ENCODE assay signal across 8 cellular contexts in the genomic region with DNA sequence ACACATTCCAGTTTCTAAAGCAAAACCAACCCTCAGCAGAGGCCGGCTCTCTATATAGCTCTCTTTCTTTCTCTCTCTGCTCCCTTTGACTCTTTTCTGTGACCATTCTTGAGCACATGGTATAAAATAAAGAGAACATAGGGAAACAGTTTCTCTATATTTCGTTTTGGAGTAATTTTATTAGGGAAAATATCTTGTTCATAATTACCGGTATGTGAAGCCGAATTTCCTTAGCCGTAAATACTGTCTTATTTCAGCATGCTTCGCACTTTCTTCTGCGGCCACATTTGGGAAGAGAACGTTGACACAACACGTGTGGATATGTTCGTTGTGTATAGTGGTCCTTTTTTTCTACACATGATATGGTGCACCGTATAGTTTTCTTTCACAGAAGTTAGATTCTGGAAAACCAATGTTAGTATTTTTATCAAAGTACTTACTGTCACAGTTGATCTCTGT. TPM values are rescaled to one million over a fixed set of nuclear protein-coding genes. Genes with fewer than 3 reads are reported as not detected.
DNase-seq lines count a peak whose midpoint lies in the region; ATAC-seq and TF ChIP-seq lines count a peak whose summit lies in the region.

No MANE protein-coding gene starts in this region.

- peaks cover 21% of the 10 kb centered on the region for H3K4me1 ChIP-seq in suprapubic skin

- no peak for DNase-seq in T-helper 2 cell treated with Interferon-gamma antibody and Interleukin-4, amounts not matched to agents 5 μg/mL and 100 μg/mL, for 36 hours (ENCODE audit: low spot score)
- DNase-seq in T-helper 2 cell (no peak), immature natural killer cell (no peak), suprapubic skin (ENCODE audit: low spot score in 2 of 2) (no peak), dedifferentiated amniotic fluid mesenchymal stem cell (ENCODE audit: extremely low spot score) (no peak)
- no peak for DNase-seq in activated CD8-positive, alpha-beta T cell treated with anti-CD3 and anti-CD28 coated beads, Interleukin-2, amount 10 ng/mL, durations not matched to agents 7 days and 5 days

- 65% methylated on average over 11 of the region's 11 CpGs for WGBS in suprapubic skin

- peaks cover 54% of the 10 kb centered on the region for H3K27me3 ChIP-seq in suprapubic skin

- no peaks in the 10 kb centered on the region for H3K36me3 ChIP-seq in suprapubic skin

- H3K4me3 ChIP-seq in suprapubic skin, result peak overlapping the region; percentile 65

- no peak for ATAC-seq in activated CD8-positive, alpha-beta T cell treated with anti-CD3 and anti-CD28 coated beads, Interleukin-2, amount 10 ng/mL, durations not matched to agents 7 days and 5 days
- ATAC-seq in HG03025 (IDR thresholded peaks at IDR 0.05; ENCODE audit: low FRiP score, unreplicated experiment) (no peak), GM21423 (IDR thresholded peaks at IDR 0.05; ENCODE audit: unreplicated experiment) (no peak)

- CTCF ChIA-PET in activated CD8-positive, alpha-beta T cell treated with anti-CD3 and anti-CD28 coated beads, Interleukin-2, amount 10 ng/mL, durations not matched to agents 7 days and 5 days (lab: Charles Lee), result interaction anchor here (0.8 to 2.9 kb wide), 8 partner anchors 10 to 398 kb away, joined by 3 to 16 read pairs (median 5); no protein-coding TSS in a partner anchor

- no peak for TF ChIP-seq EP300 in suprapubic skin (IDR thresholded peaks at IDR 0.05)

- H3K9me3 Mint-ChIP-seq in T-helper 2 cell treated with Interferon-gamma antibody and Interleukin-4, amounts not matched to agents 5 μg/mL and 100 μg/mL, for 36 hours, result no peaks in the 10 kb centered on the region
- no peaks in the 10 kb centered on the region for H3K9me3 Mint-ChIP-seq in activated CD8-positive, alpha-beta T cell treated with anti-CD3 and anti-CD28 coated beads, Interleukin-2, amount 10 ng/mL, durations not matched to agents 7 days and 5 days (ENCODE audit: insufficient read depth)
- H3K9me3 Mint-ChIP-seq in immature natural killer cell, result peaks cover 0 to 2% (median 0%) of the 10 kb centered on the region in 6 donors

- H3K27ac ChIP-seq in suprapubic skin, result no peak overlapping the region

- no peak for TF ChIP-seq POLR2A in suprapubic skin (IDR thresholded peaks at IDR 0.05)

- peak overlapping the region; percentile 93 for H3K4me3 Mint-ChIP-seq in T-helper 2 cell treated with Interferon-gamma antibody and Interleukin-4, amounts not matched to agents 5 μg/mL and 100 μg/mL, for 36 hours
- H3K4me3 Mint-ChIP-seq in activated CD8-positive, alpha-beta T cell treated with anti-CD3 and anti-CD28 coated beads, Interleukin-2, amount 10 ng/mL, durations not matched to agents 7 days and 5 days, result peak overlapping the region; percentile 97
- peak overlapping the region; percentile 81 to 89 (median 86) for H3K4me3 Mint-ChIP-seq in immature natural killer cell

- H3K9me3 ChIP-seq in suprapubic skin, result no peaks in the 10 kb centered on the region

- H3K36me3 Mint-ChIP-seq in T-helper 2 cell treated with Interferon-gamma antibody and Interleukin-4, amounts not matched to agents 5 μg/mL and 100 μg/mL, for 36 hours (ENCODE audit: low read depth), result peaks cover 2% of the 10 kb centered on the region
- H3K36me3 Mint-ChIP-seq in activated CD8-positive, alpha-beta T cell treated with anti-CD3 and anti-CD28 coated beads, Interleukin-2, amount 10 ng/mL, durations not matched to agents 7 days and 5 days (ENCODE audit: low read depth), result peaks cover 27% of the 10 kb centered on the region
- H3K36me3 Mint-ChIP-seq in immature natural killer cell, result no peaks in the 10 kb centered on the region

- POLR2A ChIA-PET in activated CD8-positive, alpha-beta T cell treated with anti-CD3 and anti-CD28 coated beads, Interleukin-2, amount 10 ng/mL, durations not matched to agents 7 days and 5 days (lab: Charles Lee), result interaction anchor here (0.8 to 2.3 kb wide), 8 partner anchors 8 to 293 kb away, joined by 3 to 8 read pairs (median 4); no protein-coding TSS in a partner anchor

- TF ChIP-seq CTCF in suprapubic skin (IDR thresholded peaks at IDR 0.05), result no peak

- H3K27me3 Mint-ChIP-seq in T-helper 2 cell treated with Interferon-gamma antibody and Interleukin-4, amounts not matched to agents 5 μg/mL and 100 μg/mL, for 36 hours (ENCODE audit: low read depth), result peaks cover 34% of the 10 kb centered on the region
- peaks cover 19% of the 10 kb centered on the region for H3K27me3 Mint-ChIP-seq in activated CD8-positive, alpha-beta T cell treated with anti-CD3 and anti-CD28 coated beads, Interleukin-2, amount 10 ng/mL, durations not matched to agents 7 days and 5 days (ENCODE audit: low read depth)
- H3K27me3 Mint-ChIP-seq in immature natural killer cell (ENCODE audit: low read depth in 3 of 3), result peaks cover 21 to 37% (median 27%) of the 10 kb centered on the region in 3 donors

- H3K4me1 Mint-ChIP-seq in T-helper 2 cell treated with Interferon-gamma antibody and Interleukin-4, amounts not matched to agents 5 μg/mL and 100 μg/mL, for 36 hours (ENCODE audit: low read depth), result peaks cover 45% of the 10 kb centered on the region
- peaks cover 53% of the 10 kb centered on the region for H3K4me1 Mint-ChIP-seq in activated CD8-positive, alpha-beta T cell treated with anti-CD3 and anti-CD28 coated beads, Interleukin-2, amount 10 ng/mL, durations not matched to agents 7 days and 5 days (ENCODE audit: low read depth)
- peaks cover 29 to 39% of the 10 kb centered on the region in 2 donors for H3K4me1 Mint-ChIP-seq in immature natural killer cell

- peak overlapping the region; percentile 83 for H3K27ac Mint-ChIP-seq in T-helper 2 cell treated with Interferon-gamma antibody and Interleukin-4, amounts not matched to agents 5 μg/mL and 100 μg/mL, for 36 hours
- peak overlapping the region; percentile 94 for H3K27ac Mint-ChIP-seq in activated CD8-positive, alpha-beta T cell treated with anti-CD3 and anti-CD28 coated beads, Interleukin-2, amount 10 ng/mL, durations not matched to agents 7 days and 5 days
- H3K27ac Mint-ChIP-seq in immature natural killer cell, result no peak overlapping the region

RNA-seq across cellular contexts. Expression of gene LEF1, which starts 4.9 kb away (rescaled TPM):
- total RNA-seq in activated CD8-positive, alpha-beta T cell treated with anti-CD3 and anti-CD28 coated beads, Interleukin-2, amount 10 ng/mL, durations not matched to agents 7 days and 5 days, result 100 to 1,000 TPM; 205 to 246 TPM
- 10 to 100 TPM; 16.7 to 29.7 (median 28.7) TPM for polyA plus RNA-seq in immature natural killer cell
- total RNA-seq in suprapubic skin, result 10 to 100 TPM in 2 of 4 donors, 1 to 10 TPM in 2; 7.2 to 23.4 (median 14.5) TPM

Comparison
In these comparisons a context has a peak if more than half of its experiments do, and no peak if none do; other contexts are left out.
1. H3K27ac Mint-ChIP-seq: peak in T-helper 2 cell treated with Interferon-gamma antibody and Interleukin-4, amounts not matched to agents 5 μg/mL and 100 μg/mL, for 36 hours (single experiment) and activated CD8-positive, alpha-beta T cell treated with anti-CD3 and anti-CD28 coated beads, Interleukin-2, amount 10 ng/mL, durations not matched to agents 7 days and 5 days (single experiment); none in immature natural killer cell (0 of 6).
2. RNA of gene LEF1, which starts 4.9 kb away (total RNA-seq): 205 to 246 TPM in activated CD8-positive, alpha-beta T cell treated with anti-CD3 and anti-CD28 coated beads, Interleukin-2, amount 10 ng/mL, durations not matched to agents 7 days and 5 days; 7.2 to 23.4 TPM in suprapubic skin; every median in the first group is over 4 times any median in the second.
3. Peak in every context shown above with its lines, with median percentiles within 50 percentile points of each other: H3K4me3 Mint-ChIP-seq.